9 cellular contexts compared by ENCODE assay signal in the genomic region with DNA sequence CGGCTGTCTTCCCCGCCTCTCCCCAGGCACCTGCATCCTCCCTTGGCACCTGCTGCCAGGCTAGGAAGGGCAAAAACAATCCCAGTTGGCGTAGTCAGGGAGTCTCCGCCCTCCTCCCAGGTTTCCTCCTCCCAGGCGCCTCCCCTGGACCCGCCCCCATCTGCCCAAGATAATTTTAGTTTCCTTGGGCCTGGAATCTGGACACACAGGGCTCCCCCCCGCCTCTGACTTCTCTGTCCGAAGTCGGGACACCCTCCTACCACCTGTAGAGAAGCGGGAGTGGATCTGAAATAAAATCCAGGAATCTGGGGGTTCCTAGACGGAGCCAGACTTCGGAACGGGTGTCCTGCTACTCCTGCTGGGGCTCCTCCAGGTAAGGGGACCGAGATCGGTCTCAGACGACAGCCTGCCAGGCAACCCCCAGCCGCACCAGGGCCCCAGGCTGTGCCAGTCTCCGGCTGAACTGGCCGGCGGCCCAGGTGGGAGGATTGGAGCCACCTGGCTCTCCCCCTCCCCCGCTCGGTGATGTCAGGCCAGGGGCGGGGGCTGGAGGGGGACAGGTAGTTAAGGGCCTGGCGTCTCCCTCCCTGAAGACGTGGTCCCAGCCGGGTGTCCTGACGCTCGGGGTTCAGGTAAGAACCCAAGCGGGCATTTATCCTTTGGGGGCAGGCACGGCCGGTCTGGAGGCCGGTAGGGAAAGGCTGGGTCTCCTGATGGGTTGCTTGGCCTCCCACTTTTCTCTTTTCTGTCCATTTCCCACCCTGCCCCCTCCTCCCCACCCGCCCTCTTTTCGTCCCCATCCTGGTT. TPM values are rescaled to one million over a fixed set of nuclear protein-coding genes. Genes with fewer than 3 reads are reported as not detected.
A peak's percentile ranks its signal among the peaks of the same experiment; 100 is the strongest.
DNase-seq lines count a peak whose midpoint lies in the region; ATAC-seq, FAIRE-seq and TF ChIP-seq lines count a peak whose summit lies in the region.
"Had no signal": no experiment of that assay in that cellular context is flagged by ENCODE, and none has a peak within 500 bp of the region (broad histone marks: within the 10 kb centered on the region; RNA-seq: fewer than 3 reads in every experiment).

A gene (plus strand): TSS at position 178 of the 807 bp plus-strand sequence. CDS start 4,364 bp downstream, outside the sequence.

- peak within 1 kb of the TSS; percentile 5 for H4K5ac ChIP-seq in H1 (ENCODE audit: insufficient read length, low read depth, low read length)

- H3K23ac ChIP-seq in H1 (ENCODE audit: insufficient read length), result no peak within 1 kb of the TSS

- peaks cover 9% of the 10 kb centered on the region for H3K79me1 ChIP-seq in H1 (ENCODE audit: low read depth, low read length)

- H2BK12ac ChIP-seq in H1 (ENCODE audit: low read depth, low read length), result 0 out of 2 replicates have a peak within 1 kb of the TSS, but pooled peaks have one; percentile 60

- in situ Hi-C loops in GM13976 (cut with MboI; ENCODE audit: low sequenced_read_pairs, unreplicated experiment), result no loop called here

- H3K9me3 ChIP-seq in H1 (ENCODE audit: insufficient read depth in 2 of 2, low read depth in 1 of 2, low read length in 1 of 2), result no peaks in the 10 kb centered on the region
- H3K9me3 ChIP-seq in mucosa of stomach (ENCODE audit: control insufficient read depth, low read length), result no peaks in the 10 kb centered on the region

- H3K4ac ChIP-seq in H1 (replicated peaks; ENCODE audit: insufficient read length, low read depth, low read length), result no peak within 1 kb of the TSS

- no peak for FAIRE-seq in H1 (lab: Jason Lieb, UNC)
- FAIRE-seq: endometrium had no signal

- peak within 1 kb of the TSS; percentile 92; the same call in 1 of the 2 replicates for H2BK15ac ChIP-seq in H1 (ENCODE audit: low read length)

- peaks cover 23% of the 10 kb centered on the region for H3K23me2 ChIP-seq in H1 (ENCODE audit: low read depth, low read length)

- TF ChIP-seq RAD21 in H1 (IDR thresholded peaks at IDR 0.05 in 1 of 2, conservative IDR thresholded peaks at IDR 0.05 in 1 of 2; ENCODE audit: low read depth in 2 of 2, low read length in 2 of 2), result no peak

- no peak within 1 kb of the TSS; the same call in 1 of the 2 replicates for H2AK5ac ChIP-seq in H1 (ENCODE audit: low read depth, low read length)

- no peak within 1 kb of the TSS for H2BK120ac ChIP-seq in H1 (replicated peaks; ENCODE audit: low read depth, low read length)

- peak within 1 kb of the TSS; percentile 83 to 96 for H3K4me2 ChIP-seq in H1 (ENCODE audit: insufficient read depth in 1 of 2, low read depth in 2 of 2, low read length in 2 of 2)

- H3K27ac ChIP-seq in H1 (ENCODE audit: low read depth, low read length), result peak within 1 kb of the TSS; percentile 73

- no peak within 1 kb of the TSS for H2BK20ac ChIP-seq in H1 (ENCODE audit: low read length)

- peak within 1 kb of the TSS; percentile 29 for H4K91ac ChIP-seq in H1 (replicated peaks; ENCODE audit: insufficient read length, low read length)

- H3K27me3 ChIP-seq in H1 (replicated peaks in 1 of 4; ENCODE audit: control insufficient read depth in 3 of 4, extremely low read depth in 1 of 4, insufficient read depth in 3 of 4, low read length in 3 of 4) (no peaks in the 10 kb centered on the region), mucosa of stomach (ENCODE audit: control insufficient read depth, insufficient read depth, low read length) (peaks cover 15% of the 10 kb centered on the region)

- H4K20me1 ChIP-seq in H1 (replicated peaks in 1 of 2; ENCODE audit: control insufficient read depth in 1 of 2, insufficient read depth in 2 of 2, low read length in 2 of 2), result no peaks in the 10 kb centered on the region

- H3K36me3 ChIP-seq in H1 (ENCODE audit: control insufficient read depth in 2 of 4, insufficient read depth in 4 of 4, low read length in 3 of 4) (peaks cover 0 to 7% (median 2%) of the 10 kb centered on the region in 4 experiments; a peak in 5 of 8 replicates), mucosa of stomach (ENCODE audit: control insufficient read depth, insufficient read depth, low read length) (no peaks in the 10 kb centered on the region)

- peak within 1 kb of the TSS; percentile 81 for H4K8ac ChIP-seq in H1 (ENCODE audit: extremely low read depth, insufficient read depth, low read length)

- H3K9ac ChIP-seq in H1 (replicated peaks in 1 of 4; ENCODE audit: extremely low read depth in 1 of 4, low read depth in 3 of 4, low read length in 3 of 4) (peak within 1 kb of the TSS; percentile 73 to 83 (median 80)), mucosa of stomach (ENCODE audit: low read length) (peak within 1 kb of the TSS; percentile 93)

- TF ChIP-seq EP300 in H1 (IDR thresholded peaks at IDR 0.05; ENCODE audit: borderline replicate concordance in 1 of 2, low read depth in 2 of 2, low read length in 2 of 2), result no peak

- H3K4me3 ChIP-seq in H1 (ENCODE audit: extremely low read depth in 1 of 4, insufficient read depth in 2 of 4, low read depth in 3 of 4, low read length in 4 of 4) (peak within 1 kb of the TSS; percentile 54 to 86 (median 82)), mucosa of stomach (ENCODE audit: low read length) (peak within 1 kb of the TSS; percentile 71)

- no peak within 1 kb of the TSS for H2AFZ ChIP-seq in H1 (ENCODE audit: low read length)

- POLR2A ChIA-PET in H1 (lab: Charles Lee; ENCODE audit: partially characterized antibody), result interaction anchor here (0.6 to 1.0 kb wide), 3 partner anchors 8 to 126 kb away, joined by 4 to 5 read pairs (median 4); a partner anchor contains a TSS

- peak within 1 kb of the TSS; percentile 81 for H3K56ac ChIP-seq in H1 (replicated peaks; ENCODE audit: insufficient read length, low read depth, low read length)

- 5% methylated on average over 20 of the region's 34 CpGs; no CpG with 5 or more reads in 1 of the 2 experiments for WGBS in H1 (ENCODE audit: extremely low coverage in 1 of 2, insufficient coverage in 1 of 2, insufficient read length in 1 of 2, insufficient replicate concordance in 2 of 2, low coverage in 1 of 2, low lambda C conversion rate in 2 of 2, missing lambda C conversion rate in 1 of 2), 2 experiments

- DNase-seq in GM13976 (ENCODE audit: low spot score), result peak; percentile 63
- peak; percentile 84 for DNase-seq in NCI-H510A treated with DMSO at 0.1 percent for 48 hours (lab: John Stamatoyannopoulos, UW)
- peak in 1 of 2 experiments; percentile 83 for DNase-seq in H1 (ENCODE audit: low read depth in 1 of 2, low spot score in 2 of 2)
- DNase-seq in globus pallidus (ENCODE audit: low spot score), result no peak
- no peak for DNase-seq in CD1c-positive myeloid dendritic cell (ENCODE audit: extremely low spot score)

- no peak within 1 kb of the TSS for H3K14ac ChIP-seq in H1 (ENCODE audit: insufficient read length)

- peak within 1 kb of the TSS; percentile 66 for H2BK5ac ChIP-seq in H1 (ENCODE audit: low read depth, low read length)

- ATAC-seq in HG02642 (IDR thresholded peaks at IDR 0.05; ENCODE audit: poor library complexity, unreplicated experiment), result no peak
- no peak for ATAC-seq in GM18873 (IDR thresholded peaks at IDR 0.05; ENCODE audit: low FRiP score, unreplicated experiment)

- H3K4me1 ChIP-seq in H1 (replicated peaks in 1 of 4; ENCODE audit: control insufficient read depth in 3 of 4, insufficient read depth in 4 of 4, low read length in 3 of 4) (peaks cover 5 to 31% (median 23%) of the 10 kb centered on the region in 4 experiments), mucosa of stomach (ENCODE audit: control insufficient read depth, insufficient read depth, low read length) (peaks cover 34% of the 10 kb centered on the region)

- TF ChIP-seq CTCF in GM13976 (IDR thresholded peaks at IDR 0.05; ENCODE audit: borderline replicate concordance, control extremely low read depth, extremely low read depth, insufficient read depth, missing control alignments), result no peak
- TF ChIP-seq CTCF in H1 (IDR thresholded peaks at IDR 0.05; ENCODE audit: control extremely low read depth in 1 of 3, insufficient read depth in 1 of 3, low read depth in 1 of 3, low read length in 3 of 3), result no peak

- H3K18ac ChIP-seq in H1 (ENCODE audit: extremely low read depth, low read length), result peak within 1 kb of the TSS; percentile 83

- peaks cover 0 to 16% of the 10 kb centered on the region in 2 experiments; a peak in 2 of 4 replicates for H3K79me2 ChIP-seq in H1 (ENCODE audit: control insufficient read depth in 1 of 2, insufficient read depth in 2 of 2, low read length in 2 of 2)

- CTCF ChIA-PET in H1 (lab: Charles Lee; ENCODE audit: partially characterized antibody), result interaction anchor here (0.8 to 1.3 kb wide), 2 partner anchors 33 to 84 kb away, joined by 3 read pairs; no protein-coding TSS in a partner anchor

- TF ChIP-seq POLR2A in H1 (IDR thresholded peaks at IDR 0.05; ENCODE audit: control extremely low read depth in 1 of 2, low read depth in 2 of 2, low read length in 2 of 2), result peak in 1 of 2 experiments; percentile 77; a peak in 1 of 3 replicates

TF ChIP-seq in H1, 55 proteins besides CTCF, POLR2A, EP300 and RAD21 (continues in another document):
- peak; percentile 71 for TF ChIP-seq CREB1 (IDR thresholded peaks at IDR 0.05)
- TF ChIP-seq, protein P1, sequence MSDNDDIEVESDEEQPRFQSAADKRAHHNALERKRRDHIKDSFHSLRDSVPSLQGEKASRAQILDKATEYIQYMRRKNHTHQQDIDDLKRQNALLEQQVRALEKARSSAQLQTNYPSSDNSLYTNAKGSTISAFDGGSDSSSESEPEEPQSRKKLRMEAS (IDR thresholded peaks at IDR 0.05), result peak; percentile 15; the same call in 1 of the 2 replicates
- TF ChIP-seq, protein P2, sequence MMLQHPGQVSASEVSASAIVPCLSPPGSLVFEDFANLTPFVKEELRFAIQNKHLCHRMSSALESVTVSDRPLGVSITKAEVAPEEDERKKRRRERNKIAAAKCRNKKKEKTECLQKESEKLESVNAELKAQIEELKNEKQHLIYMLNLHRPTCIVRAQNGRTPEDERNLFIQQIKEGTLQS (IDR thresholded peaks at IDR 0.05; ENCODE audit: insufficient read depth, low read depth, low read length), result no peak

RNA-seq across cellular contexts. Expression of the gene that starts here (rescaled TPM):
- 30.9 and 32.2 TPM in 2 replicates for total RNA-seq in H1 (2021; fragmentation: NEBNext Ultra II Directional; extraction: Animal tissue kit (Norgen Biotek cat#: 25700))
- polyA plus RNA-seq in H1 (2011; rRNA removed), result 41.5 and 61.7 TPM in 2 replicates
- polyA plus RNA-seq in H1 (2011; cell fraction: cytosol; rRNA removed), result 33.0 TPM
- polyA plus RNA-seq in H1 (2011; cell fraction: nucleus; rRNA removed), result 110 TPM
- polyA plus RNA-seq in H1 (2012, experiment 1 of 2), result 31.1 to 38.6 TPM (median 35.7 TPM) in 4 replicates
- polyA plus RNA-seq in H1 (2012, experiment 2 of 2), result 33.5 TPM
- 26.5 TPM for polyA plus RNA-seq in H1 (2013, experiment 1 of 2)
- 24.6 TPM for polyA plus RNA-seq in H1 (2013, experiment 2 of 2)
- polyA minus RNA-seq in H1 (2011; rRNA and poly(A)+ RNA removed), result 25.6 and 31.4 TPM in 2 replicates
- polyA minus RNA-seq in H1 (2011; cell fraction: cytosol; rRNA and poly(A)+ RNA removed), result 25.5 TPM
- polyA minus RNA-seq in H1 (2011; cell fraction: nucleus; rRNA and poly(A)+ RNA removed), result 36.4 TPM

Comparison
In these comparisons a context has a peak if more than half of its experiments do, and no peak if none do; other contexts are left out.
1. DNase-seq: peak in GM13976 (single experiment) and NCI-H510A treated with DMSO at 0.1 percent for 48 hours (single experiment); none in globus pallidus (single experiment) and CD1c-positive myeloid dendritic cell (single experiment).